1 cellular context compared by ENCODE assay signal in the genomic region with DNA sequence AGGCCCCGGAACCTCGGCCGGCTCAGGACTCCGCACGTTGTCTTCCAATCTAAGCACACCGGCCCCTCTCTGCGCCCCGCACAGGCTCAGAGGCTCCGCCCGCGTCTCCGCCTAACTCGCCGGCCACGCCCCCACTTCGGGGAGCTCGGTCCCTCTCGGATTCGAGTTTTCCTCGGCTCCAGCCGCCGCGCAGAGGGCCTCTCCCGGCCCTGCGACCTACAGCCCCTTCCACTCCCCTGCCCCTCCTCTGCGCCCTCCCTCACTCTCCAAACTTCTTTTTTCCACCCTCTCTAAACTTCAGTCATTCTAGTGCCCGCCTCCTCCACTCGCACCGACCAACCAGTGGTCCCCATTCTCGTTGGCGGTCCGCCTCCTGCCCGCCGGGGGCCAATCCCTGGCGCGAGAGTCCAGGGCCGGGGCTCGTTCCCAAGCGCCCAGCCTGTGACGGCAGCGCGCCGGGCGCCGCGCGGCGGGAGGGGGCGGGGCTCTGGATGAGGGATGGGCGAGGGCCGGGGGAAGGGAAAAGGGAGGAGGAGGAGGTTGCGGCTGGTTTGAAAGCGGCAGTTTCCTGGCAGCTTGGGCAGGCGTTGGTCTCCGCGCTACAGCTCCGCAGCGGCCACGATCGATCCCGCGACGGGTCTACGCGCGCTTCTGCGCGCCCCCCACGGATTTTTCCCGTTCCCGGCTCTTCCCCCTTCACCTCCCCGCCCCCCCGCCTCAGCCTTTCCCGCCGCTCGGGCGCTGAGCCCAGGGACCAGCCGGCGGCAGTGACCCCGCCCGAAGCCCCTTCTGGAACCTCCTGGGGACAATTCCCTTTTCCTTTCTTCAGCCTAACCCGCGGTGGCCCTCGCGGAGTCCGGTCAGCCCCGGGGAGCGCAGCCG.
A peak's percentile ranks its signal among the peaks of the same experiment; 100 is the strongest.
TF ChIP-seq lines count a peak whose summit lies in the region.

A gene (plus strand): TSS at position 563 of the 882 bp plus-strand sequence. CDS start 519 bp downstream, outside the sequence.

TF ChIP-seq in HepG2, 621 proteins besides CTCF, POLR2A, EP300 and RAD21 (continued from another document and continues in another):
- TF ChIP-seq, protein P1, sequence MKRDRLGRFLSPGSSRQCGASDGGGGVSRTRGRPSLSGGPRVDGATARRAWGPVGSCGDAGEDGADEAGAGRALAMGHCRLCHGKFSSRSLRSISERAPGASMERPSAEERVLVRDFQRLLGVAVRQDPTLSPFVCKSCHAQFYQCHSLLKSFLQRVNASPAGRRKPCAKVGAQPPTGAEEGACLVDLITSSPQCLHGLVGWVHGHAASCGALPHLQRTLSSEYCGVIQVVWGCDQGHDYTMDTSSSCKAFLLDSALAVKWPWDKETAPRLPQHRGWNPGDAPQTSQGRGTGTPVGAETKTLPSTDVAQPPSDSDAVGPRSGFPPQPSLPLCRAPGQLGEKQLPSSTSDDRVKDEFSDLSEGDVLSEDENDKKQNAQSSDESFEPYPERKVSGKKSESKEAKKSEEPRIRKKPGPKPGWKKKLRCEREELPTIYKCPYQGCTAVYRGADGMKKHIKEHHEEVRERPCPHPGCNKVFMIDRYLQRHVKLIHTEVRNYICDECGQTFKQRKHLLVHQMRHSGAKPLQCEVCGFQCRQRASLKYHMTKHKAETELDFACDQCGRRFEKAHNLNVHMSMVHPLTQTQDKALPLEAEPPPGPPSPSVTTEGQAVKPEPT (CRISPR knock-in tag; IDR thresholded peaks at IDR 0.05; ENCODE audit: low read depth), result no peak
- TF ChIP-seq ZBTB21 (CRISPR knock-in tag; IDR thresholded peaks at IDR 0.05), result no peak
- TF ChIP-seq SOX5 (CRISPR knock-in tag; IDR thresholded peaks at IDR 0.05; ENCODE audit: borderline replicate concordance), result peak; percentile 26; the same call in 1 of the 2 replicates
- TF ChIP-seq ZNF567 (CRISPR knock-in tag; IDR thresholded peaks at IDR 0.05; ENCODE audit: borderline replicate concordance), result no peak
- TF ChIP-seq ZNF629 (CRISPR knock-in tag; conservative IDR thresholded peaks at IDR 0.05), result 0 out of 2 replicates have a peak, but pooled peaks have one; percentile 8
- no peak for TF ChIP-seq ZNF558 (CRISPR knock-in tag; IDR thresholded peaks at IDR 0.05; ENCODE audit: borderline replicate concordance)
- TF ChIP-seq MAFK (conservative IDR thresholded peaks at IDR 0.05 in 1 of 2, IDR thresholded peaks at IDR 0.05 in 1 of 2; ENCODE audit: low read length in 2 of 2), result no peak
- TF ChIP-seq, protein P2, sequence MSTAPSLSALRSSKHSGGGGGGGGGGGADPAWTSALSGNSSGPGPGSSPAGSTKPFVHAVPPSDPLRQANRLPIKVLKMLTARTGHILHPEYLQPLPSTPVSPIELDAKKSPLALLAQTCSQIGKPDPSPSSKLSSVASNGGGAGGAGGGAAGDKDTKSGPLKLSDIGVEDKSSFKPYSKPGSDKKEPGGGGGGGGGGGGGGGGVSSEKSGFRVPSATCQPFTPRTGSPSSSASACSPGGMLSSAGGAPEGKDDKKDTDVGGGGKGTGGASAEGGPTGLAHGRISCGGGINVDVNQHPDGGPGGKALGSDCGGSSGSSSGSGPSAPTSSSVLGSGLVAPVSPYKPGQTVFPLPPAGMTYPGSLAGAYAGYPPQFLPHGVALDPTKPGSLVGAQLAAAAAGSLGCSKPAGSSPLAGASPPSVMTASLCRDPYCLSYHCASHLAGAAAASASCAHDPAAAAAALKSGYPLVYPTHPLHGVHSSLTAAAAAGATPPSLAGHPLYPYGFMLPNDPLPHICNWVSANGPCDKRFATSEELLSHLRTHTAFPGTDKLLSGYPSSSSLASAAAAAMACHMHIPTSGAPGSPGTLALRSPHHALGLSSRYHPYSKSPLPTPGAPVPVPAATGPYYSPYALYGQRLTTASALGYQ (CRISPR knock-in tag; IDR thresholded peaks at IDR 0.05), result no peak
- no peak for TF ChIP-seq SMAD9 (CRISPR knock-in tag; IDR thresholded peaks at IDR 0.05)
- TF ChIP-seq NFE2L2 (IDR thresholded peaks at IDR 0.05; ENCODE audit: low read length), result no peak
- no peak for TF ChIP-seq FOXA3 (CRISPR knock-in tag; IDR thresholded peaks at IDR 0.05)
- TF ChIP-seq FOXO1 (CRISPR knock-in tag; IDR thresholded peaks at IDR 0.05), result no peak
- TF ChIP-seq ELF1 (CRISPR knock-in tag; IDR thresholded peaks at IDR 0.05), result no peak
- TF ChIP-seq, protein P3, sequence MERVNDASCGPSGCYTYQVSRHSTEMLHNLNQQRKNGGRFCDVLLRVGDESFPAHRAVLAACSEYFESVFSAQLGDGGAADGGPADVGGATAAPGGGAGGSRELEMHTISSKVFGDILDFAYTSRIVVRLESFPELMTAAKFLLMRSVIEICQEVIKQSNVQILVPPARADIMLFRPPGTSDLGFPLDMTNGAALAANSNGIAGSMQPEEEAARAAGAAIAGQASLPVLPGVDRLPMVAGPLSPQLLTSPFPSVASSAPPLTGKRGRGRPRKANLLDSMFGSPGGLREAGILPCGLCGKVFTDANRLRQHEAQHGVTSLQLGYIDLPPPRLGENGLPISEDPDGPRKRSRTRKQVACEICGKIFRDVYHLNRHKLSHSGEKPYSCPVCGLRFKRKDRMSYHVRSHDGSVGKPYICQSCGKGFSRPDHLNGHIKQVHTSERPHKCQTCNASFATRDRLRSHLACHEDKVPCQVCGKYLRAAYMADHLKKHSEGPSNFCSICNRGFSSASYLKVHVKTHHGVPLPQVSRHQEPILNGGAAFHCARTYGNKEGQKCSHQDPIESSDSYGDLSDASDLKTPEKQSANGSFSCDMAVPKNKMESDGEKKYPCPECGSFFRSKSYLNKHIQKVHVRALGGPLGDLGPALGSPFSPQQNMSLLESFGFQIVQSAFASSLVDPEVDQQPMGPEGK (CRISPR knock-in tag; IDR thresholded peaks at IDR 0.05), result peak; percentile 54
- TF ChIP-seq SP2 (CRISPR knock-in tag; IDR thresholded peaks at IDR 0.05), result peak; percentile 99
- no peak for TF ChIP-seq JDP2 (CRISPR knock-in tag; IDR thresholded peaks at IDR 0.05; ENCODE audit: borderline replicate concordance)
- TF ChIP-seq RFX3 (CRISPR knock-in tag; IDR thresholded peaks at IDR 0.05), result no peak
- TF ChIP-seq SOX13 (IDR thresholded peaks at IDR 0.05), result no peak
- TF ChIP-seq SOX13 (CRISPR knock-in tag; conservative IDR thresholded peaks at IDR 0.05 in 1 of 2, IDR thresholded peaks at IDR 0.05 in 1 of 2), result no peak; a peak in 1 of 4 replicates
- TF ChIP-seq ZFP1 (CRISPR knock-in tag; IDR thresholded peaks at IDR 0.05), result no peak
- no peak for TF ChIP-seq ZBTB1 (CRISPR knock-in tag; IDR thresholded peaks at IDR 0.05; ENCODE audit: borderline replicate concordance)
- TF ChIP-seq REXO4 (CRISPR knock-in tag; IDR thresholded peaks at IDR 0.05; ENCODE audit: borderline replicate concordance), result no peak
- TF ChIP-seq NR2C2 (CRISPR knock-in tag; IDR thresholded peaks at IDR 0.05; ENCODE audit: borderline replicate concordance), result no peak
- no peak for TF ChIP-seq DNMT1 (CRISPR knock-in tag; IDR thresholded peaks at IDR 0.05)
- TF ChIP-seq, protein P4, sequence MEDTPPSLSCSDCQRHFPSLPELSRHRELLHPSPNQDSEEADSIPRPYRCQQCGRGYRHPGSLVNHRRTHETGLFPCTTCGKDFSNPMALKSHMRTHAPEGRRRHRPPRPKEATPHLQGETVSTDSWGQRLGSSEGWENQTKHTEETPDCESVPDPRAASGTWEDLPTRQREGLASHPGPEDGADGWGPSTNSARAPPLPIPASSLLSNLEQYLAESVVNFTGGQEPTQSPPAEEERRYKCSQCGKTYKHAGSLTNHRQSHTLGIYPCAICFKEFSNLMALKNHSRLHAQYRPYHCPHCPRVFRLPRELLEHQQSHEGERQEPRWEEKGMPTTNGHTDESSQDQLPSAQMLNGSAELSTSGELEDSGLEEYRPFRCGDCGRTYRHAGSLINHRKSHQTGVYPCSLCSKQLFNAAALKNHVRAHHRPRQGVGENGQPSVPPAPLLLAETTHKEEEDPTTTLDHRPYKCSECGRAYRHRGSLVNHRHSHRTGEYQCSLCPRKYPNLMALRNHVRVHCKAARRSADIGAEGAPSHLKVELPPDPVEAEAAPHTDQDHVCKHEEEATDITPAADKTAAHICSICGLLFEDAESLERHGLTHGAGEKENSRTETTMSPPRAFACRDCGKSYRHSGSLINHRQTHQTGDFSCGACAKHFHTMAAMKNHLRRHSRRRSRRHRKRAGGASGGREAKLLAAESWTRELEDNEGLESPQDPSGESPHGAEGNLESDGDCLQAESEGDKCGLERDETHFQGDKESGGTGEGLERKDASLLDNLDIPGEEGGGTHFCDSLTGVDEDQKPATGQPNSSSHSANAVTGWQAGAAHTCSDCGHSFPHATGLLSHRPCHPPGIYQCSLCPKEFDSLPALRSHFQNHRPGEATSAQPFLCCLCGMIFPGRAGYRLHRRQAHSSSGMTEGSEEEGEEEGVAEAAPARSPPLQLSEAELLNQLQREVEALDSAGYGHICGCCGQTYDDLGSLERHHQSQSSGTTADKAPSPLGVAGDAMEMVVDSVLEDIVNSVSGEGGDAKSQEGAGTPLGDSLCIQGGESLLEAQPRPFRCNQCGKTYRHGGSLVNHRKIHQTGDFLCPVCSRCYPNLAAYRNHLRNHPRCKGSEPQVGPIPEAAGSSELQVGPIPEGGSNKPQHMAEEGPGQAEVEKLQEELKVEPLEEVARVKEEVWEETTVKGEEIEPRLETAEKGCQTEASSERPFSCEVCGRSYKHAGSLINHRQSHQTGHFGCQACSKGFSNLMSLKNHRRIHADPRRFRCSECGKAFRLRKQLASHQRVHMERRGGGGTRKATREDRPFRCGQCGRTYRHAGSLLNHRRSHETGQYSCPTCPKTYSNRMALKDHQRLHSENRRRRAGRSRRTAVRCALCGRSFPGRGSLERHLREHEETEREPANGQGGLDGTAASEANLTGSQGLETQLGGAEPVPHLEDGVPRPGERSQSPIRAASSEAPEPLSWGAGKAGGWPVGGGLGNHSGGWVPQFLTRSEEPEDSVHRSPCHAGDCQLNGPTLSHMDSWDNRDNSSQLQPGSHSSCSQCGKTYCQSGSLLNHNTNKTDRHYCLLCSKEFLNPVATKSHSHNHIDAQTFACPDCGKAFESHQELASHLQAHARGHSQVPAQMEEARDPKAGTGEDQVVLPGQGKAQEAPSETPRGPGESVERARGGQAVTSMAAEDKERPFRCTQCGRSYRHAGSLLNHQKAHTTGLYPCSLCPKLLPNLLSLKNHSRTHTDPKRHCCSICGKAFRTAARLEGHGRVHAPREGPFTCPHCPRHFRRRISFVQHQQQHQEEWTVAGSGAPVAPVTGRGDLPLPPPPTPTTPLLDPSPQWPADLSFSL (CRISPR knock-in tag; IDR thresholded peaks at IDR 0.05), result no peak
- TF ChIP-seq, protein P5, sequence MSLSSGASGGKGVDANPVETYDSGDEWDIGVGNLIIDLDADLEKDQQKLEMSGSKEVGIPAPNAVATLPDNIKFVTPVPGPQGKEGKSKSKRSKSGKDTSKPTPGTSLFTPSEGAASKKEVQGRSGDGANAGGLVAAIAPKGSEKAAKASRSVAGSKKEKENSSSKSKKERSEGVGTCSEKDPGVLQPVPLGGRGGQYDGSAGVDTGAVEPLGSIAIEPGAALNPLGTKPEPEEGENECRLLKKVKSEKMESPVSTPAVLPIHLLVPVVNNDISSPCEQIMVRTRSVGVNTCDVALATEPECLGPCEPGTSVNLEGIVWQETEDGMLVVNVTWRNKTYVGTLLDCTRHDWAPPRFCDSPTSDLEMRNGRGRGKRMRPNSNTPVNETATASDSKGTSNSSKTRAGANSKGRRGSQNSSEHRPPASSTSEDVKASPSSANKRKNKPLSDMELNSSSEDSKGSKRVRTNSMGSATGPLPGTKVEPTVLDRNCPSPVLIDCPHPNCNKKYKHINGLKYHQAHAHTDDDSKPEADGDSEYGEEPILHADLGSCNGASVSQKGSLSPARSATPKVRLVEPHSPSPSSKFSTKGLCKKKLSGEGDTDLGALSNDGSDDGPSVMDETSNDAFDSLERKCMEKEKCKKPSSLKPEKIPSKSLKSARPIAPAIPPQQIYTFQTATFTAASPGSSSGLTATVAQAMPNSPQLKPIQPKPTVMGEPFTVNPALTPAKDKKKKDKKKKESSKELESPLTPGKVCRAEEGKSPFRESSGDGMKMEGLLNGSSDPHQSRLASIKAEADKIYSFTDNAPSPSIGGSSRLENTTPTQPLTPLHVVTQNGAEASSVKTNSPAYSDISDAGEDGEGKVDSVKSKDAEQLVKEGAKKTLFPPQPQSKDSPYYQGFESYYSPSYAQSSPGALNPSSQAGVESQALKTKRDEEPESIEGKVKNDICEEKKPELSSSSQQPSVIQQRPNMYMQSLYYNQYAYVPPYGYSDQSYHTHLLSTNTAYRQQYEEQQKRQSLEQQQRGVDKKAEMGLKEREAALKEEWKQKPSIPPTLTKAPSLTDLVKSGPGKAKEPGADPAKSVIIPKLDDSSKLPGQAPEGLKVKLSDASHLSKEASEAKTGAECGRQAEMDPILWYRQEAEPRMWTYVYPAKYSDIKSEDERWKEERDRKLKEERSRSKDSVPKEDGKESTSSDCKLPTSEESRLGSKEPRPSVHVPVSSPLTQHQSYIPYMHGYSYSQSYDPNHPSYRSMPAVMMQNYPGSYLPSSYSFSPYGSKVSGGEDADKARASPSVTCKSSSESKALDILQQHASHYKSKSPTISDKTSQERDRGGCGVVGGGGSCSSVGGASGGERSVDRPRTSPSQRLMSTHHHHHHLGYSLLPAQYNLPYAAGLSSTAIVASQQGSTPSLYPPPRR (CRISPR knock-in tag; IDR thresholded peaks at IDR 0.05; ENCODE audit: borderline replicate concordance), result 0 out of 2 replicates have a peak, but pooled peaks have one; percentile 44
- TF ChIP-seq HIVEP1 (CRISPR knock-in tag; IDR thresholded peaks at IDR 0.05), result no peak
- no peak for TF ChIP-seq GTF3A (CRISPR knock-in tag; conservative IDR thresholded peaks at IDR 0.05)
- TF ChIP-seq ZNF781 (CRISPR knock-in tag; IDR thresholded peaks at IDR 0.05; ENCODE audit: borderline replicate concordance, not compliant biosample characterization), result no peak
- TF ChIP-seq CCDC6 (CRISPR knock-in tag; IDR thresholded peaks at IDR 0.05), result no peak
- TF ChIP-seq, protein P6, sequence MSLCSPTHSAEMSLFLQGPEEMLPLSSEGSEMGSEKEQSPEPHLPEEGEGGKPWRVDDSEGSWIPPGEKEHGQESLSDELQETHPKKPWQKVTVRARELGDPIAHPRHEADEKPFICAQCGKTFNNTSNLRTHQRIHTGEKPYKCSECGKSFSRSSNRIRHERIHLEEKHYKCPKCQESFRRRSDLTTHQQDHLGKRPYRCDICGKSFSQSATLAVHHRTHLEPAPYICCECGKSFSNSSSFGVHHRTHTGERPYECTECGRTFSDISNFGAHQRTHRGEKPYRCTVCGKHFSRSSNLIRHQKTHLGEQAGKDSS (CRISPR knock-in tag; IDR thresholded peaks at IDR 0.05; ENCODE audit: borderline replicate concordance, low read depth), result peak; percentile 74; the same call in 1 of the 2 replicates
- TF ChIP-seq, protein P7, sequence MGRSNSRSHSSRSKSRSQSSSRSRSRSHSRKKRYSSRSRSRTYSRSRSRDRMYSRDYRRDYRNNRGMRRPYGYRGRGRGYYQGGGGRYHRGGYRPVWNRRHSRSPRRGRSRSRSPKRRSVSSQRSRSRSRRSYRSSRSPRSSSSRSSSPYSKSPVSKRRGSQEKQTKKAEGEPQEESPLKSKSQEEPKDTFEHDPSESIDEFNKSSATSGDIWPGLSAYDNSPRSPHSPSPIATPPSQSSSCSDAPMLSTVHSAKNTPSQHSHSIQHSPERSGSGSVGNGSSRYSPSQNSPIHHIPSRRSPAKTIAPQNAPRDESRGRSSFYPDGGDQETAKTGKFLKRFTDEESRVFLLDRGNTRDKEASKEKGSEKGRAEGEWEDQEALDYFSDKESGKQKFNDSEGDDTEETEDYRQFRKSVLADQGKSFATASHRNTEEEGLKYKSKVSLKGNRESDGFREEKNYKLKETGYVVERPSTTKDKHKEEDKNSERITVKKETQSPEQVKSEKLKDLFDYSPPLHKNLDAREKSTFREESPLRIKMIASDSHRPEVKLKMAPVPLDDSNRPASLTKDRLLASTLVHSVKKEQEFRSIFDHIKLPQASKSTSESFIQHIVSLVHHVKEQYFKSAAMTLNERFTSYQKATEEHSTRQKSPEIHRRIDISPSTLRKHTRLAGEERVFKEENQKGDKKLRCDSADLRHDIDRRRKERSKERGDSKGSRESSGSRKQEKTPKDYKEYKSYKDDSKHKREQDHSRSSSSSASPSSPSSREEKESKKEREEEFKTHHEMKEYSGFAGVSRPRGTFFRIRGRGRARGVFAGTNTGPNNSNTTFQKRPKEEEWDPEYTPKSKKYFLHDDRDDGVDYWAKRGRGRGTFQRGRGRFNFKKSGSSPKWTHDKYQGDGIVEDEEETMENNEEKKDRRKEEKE (IDR thresholded peaks at IDR 0.05), result no peak
- TF ChIP-seq ZNF83 (CRISPR knock-in tag; IDR thresholded peaks at IDR 0.05; ENCODE audit: borderline replicate concordance), result no peak; the same call in 1 of the 2 replicates
- TF ChIP-seq POLR2AphosphoS5 (IDR thresholded peaks at IDR 0.05; ENCODE audit: low read depth, low read length), result peak; percentile 70
